Comparison of ENCODE assay signal across 20 cellular contexts in the genomic region with DNA sequence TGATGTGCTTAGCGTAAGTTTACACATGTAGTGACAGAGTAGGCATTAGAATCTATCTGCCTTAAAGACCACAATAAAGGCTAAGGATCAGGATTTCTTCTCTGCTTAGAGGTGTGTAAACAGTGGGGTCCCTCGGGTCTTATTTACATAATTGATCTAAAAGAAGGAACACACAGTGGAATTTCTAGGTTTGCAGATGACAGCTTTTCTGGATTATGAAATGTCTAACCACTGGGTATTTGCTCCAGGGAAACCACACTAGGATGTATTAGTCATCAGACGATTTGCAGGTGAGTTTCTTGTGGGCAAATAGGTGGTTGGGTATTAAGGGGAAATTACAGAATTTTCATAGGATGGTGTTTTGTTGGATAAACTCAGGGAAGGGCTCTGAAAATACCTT. TPM values are rescaled to one million over a fixed set of nuclear protein-coding genes. Genes with fewer than 3 reads are reported as not detected.
DNase-seq lines count a peak whose midpoint lies in the region; ATAC-seq, FAIRE-seq and TF ChIP-seq lines count a peak whose summit lies in the region.
"Had no signal": no experiment of that assay in that cellular context is flagged by ENCODE, and none has a peak within 500 bp of the region (broad histone marks: within the 10 kb centered on the region; RNA-seq: fewer than 3 reads in every experiment).

No MANE protein-coding gene starts in this region.

- H4K20me1 ChIP-seq in HepG2 (ENCODE audit: insufficient read depth, low read length): peaks cover 1% of the 10 kb centered on the region; the same call in 1 of the 2 replicates

- POLR2A ChIA-PET in HepG2 (lab: Yijun Ruan, JAX): interaction anchor here (3.1 to 8.5 kb wide), 2 partner anchors 7 to 16 kb away, joined by 17 to 115 read pairs; no protein-coding TSS in a partner anchor

- H3K9ac ChIP-seq in HepG2 (ENCODE audit: insufficient read depth, low read depth, low read length): no peak overlapping the region

- peaks cover 81% of the 10 kb centered on the region for H3K4me1 ChIP-seq in HepG2 (ENCODE audit: insufficient read depth, low read length)
- H3K4me1 ChIP-seq: BE2C, SJCRH30 had no signal

- peak; percentile 58 for ATAC-seq in HepG2
- ATAC-seq in stimulated activated naive CD8-positive, alpha-beta T cell treated with anti-CD3 and anti-CD28 coated beads, Interleukin-15, Interleukin-2, amounts not matched to agents 100 U/mL and 50 U/mL, for 24 hours: no peak
- no peak for ATAC-seq in GM21447 (IDR thresholded peaks at IDR 0.05; ENCODE audit: unreplicated experiment)
- no peak for ATAC-seq in GM21526 (IDR thresholded peaks at IDR 0.05; ENCODE audit: low FRiP score, unreplicated experiment)
- ATAC-seq: CD8-positive, alpha-beta T cell; Panc1 had no signal

- intact Hi-C loops in HepG2 (cut with micrococcal nuclease; ENCODE audit: unreplicated experiment): no loop called here

- peaks cover 88% of the 10 kb centered on the region for H3K79me2 ChIP-seq in HepG2 (ENCODE audit: insufficient read depth, low read length)

- H3K9me3 ChIP-seq in HepG2 (ENCODE audit: low read length): no peaks in the 10 kb centered on the region
- H3K9me3 ChIP-seq: BE2C, SJCRH30 had no signal

- no peak for TF ChIP-seq RAD21 in HepG2 (CRISPR knock-in tag; IDR thresholded peaks at IDR 0.05)

- H3K27me3 ChIP-seq in HepG2 (ENCODE audit: control insufficient read depth in 1 of 2, insufficient read depth in 2 of 2, low read length in 2 of 2): no peaks in the 10 kb centered on the region
- H3K27me3 ChIP-seq: BE2C, SJCRH30 had no signal

- CTCF ChIA-PET in HepG2 (lab: Yijun Ruan, JAX; ENCODE audit: low intra/inter-chr PET ratio, low total read pairs): no interaction called here

- whole genome bisulfite sequencing in HepG2 (ENCODE audit: low lambda C conversion rate): 2% methylated on average over 3 of the region's 3 CpGs

- TF ChIP-seq EP300 in HepG2 (IDR thresholded peaks at IDR 0.05; ENCODE audit: low read depth in 2 of 2, low read length in 2 of 2) (peak in 1 of 2 experiments; percentile 94; a peak in 2 of 4 replicates), HepG2 (CRISPR knock-in tag; IDR thresholded peaks at IDR 0.05; ENCODE audit: borderline replicate concordance) (peak; percentile 42; the same call in 1 of the 2 replicates)

- in situ Hi-C loops in HepG2 (cut with HindIII; ENCODE audit: extremely low pct_ligation_motif_present, low pct_unique_long_range_greater_than_20kb): no loop called here
- in situ Hi-C loops in GM13976 (cut with MboI; ENCODE audit: low sequenced_read_pairs, unreplicated experiment): no loop called here

- no peak overlapping the region for H3K4me3 ChIP-seq in HepG2 (replicated peaks in 1 of 3; ENCODE audit: insufficient read depth in 1 of 3, low read depth in 2 of 3, low read length in 3 of 3)
- H3K4me3 ChIP-seq: SJCRH30 had no signal

- no peak for TF ChIP-seq CTCF in HepG2 (CRISPR knock-in tag; IDR thresholded peaks at IDR 0.05)
- no peak for TF ChIP-seq CTCF in GM13976 (IDR thresholded peaks at IDR 0.05; ENCODE audit: borderline replicate concordance, control extremely low read depth, extremely low read depth, insufficient read depth, missing control alignments)

- FAIRE-seq in HepG2 (lab: Jason Lieb, UNC): no peak

- BruUV-seq in HepG2 (replicated peaks; lab: Mats Ljungman, UMichigan): no TSS peak

- H2AFZ ChIP-seq in HepG2 (ENCODE audit: low read length): no peak overlapping the region

- peak; percentile 48 for DNase-seq in HuH-7.5 (ENCODE audit: low spot score)
- DNase-seq in NCI-H69 (lab: John Stamatoyannopoulos, UW): peak; percentile 11
- peak; percentile 42 for DNase-seq in amniotic epithelial cell (ENCODE audit: low read depth)
- DNase-seq in HepG2 (ENCODE audit: low spot score): peak; percentile 81
- DNase-seq in stimulated activated naive CD8-positive, alpha-beta T cell treated with anti-CD3 and anti-CD28 coated beads, Interleukin-15, Interleukin-2, amounts not matched to agents 100 U/mL and 50 U/mL, for 24 hours: no peak
- no peak for DNase-seq in GM13976 (ENCODE audit: low spot score)
- DNase-seq: BE2C; CD8-positive, alpha-beta T cell; DND-41; GF-D8; H9; NCI-H1105 treated with DMSO at 0.1 percent for 48 hours; NCI-H187; NCI-H446; NCI-H748 treated with DMSO at 0.1 percent for 48 hours; SJCRH30; SW 1271 had no signal

- no peak overlapping the region for H3K27ac ChIP-seq in HepG2 (ENCODE audit: extremely low read length, insufficient read depth, low read length)
- H3K27ac ChIP-seq: SJCRH30 had no signal

- no peak for TF ChIP-seq POLR2A in HepG2 (IDR thresholded peaks at IDR 0.05; ENCODE audit: insufficient read depth in 1 of 2, low read depth in 2 of 2, low read length in 2 of 2)

- no peak overlapping the region; the same call in 1 of the 2 replicates for H3K4me2 ChIP-seq in HepG2 (ENCODE audit: low read depth, low read length)

- H3K36me3 ChIP-seq in HepG2 (replicated peaks in 1 of 2; ENCODE audit: control insufficient read depth in 1 of 2, insufficient read depth in 2 of 2, low read length in 2 of 2): peaks cover 0 to 7% of the 10 kb centered on the region in 2 experiments; a peak in 2 of 5 replicates
- H3K36me3 ChIP-seq: BE2C, SJCRH30 had no signal

TF ChIP-seq in HepG2, 621 proteins besides CTCF, POLR2A, EP300 and RAD21 (continues in another document):
- TF ChIP-seq, protein P1, sequence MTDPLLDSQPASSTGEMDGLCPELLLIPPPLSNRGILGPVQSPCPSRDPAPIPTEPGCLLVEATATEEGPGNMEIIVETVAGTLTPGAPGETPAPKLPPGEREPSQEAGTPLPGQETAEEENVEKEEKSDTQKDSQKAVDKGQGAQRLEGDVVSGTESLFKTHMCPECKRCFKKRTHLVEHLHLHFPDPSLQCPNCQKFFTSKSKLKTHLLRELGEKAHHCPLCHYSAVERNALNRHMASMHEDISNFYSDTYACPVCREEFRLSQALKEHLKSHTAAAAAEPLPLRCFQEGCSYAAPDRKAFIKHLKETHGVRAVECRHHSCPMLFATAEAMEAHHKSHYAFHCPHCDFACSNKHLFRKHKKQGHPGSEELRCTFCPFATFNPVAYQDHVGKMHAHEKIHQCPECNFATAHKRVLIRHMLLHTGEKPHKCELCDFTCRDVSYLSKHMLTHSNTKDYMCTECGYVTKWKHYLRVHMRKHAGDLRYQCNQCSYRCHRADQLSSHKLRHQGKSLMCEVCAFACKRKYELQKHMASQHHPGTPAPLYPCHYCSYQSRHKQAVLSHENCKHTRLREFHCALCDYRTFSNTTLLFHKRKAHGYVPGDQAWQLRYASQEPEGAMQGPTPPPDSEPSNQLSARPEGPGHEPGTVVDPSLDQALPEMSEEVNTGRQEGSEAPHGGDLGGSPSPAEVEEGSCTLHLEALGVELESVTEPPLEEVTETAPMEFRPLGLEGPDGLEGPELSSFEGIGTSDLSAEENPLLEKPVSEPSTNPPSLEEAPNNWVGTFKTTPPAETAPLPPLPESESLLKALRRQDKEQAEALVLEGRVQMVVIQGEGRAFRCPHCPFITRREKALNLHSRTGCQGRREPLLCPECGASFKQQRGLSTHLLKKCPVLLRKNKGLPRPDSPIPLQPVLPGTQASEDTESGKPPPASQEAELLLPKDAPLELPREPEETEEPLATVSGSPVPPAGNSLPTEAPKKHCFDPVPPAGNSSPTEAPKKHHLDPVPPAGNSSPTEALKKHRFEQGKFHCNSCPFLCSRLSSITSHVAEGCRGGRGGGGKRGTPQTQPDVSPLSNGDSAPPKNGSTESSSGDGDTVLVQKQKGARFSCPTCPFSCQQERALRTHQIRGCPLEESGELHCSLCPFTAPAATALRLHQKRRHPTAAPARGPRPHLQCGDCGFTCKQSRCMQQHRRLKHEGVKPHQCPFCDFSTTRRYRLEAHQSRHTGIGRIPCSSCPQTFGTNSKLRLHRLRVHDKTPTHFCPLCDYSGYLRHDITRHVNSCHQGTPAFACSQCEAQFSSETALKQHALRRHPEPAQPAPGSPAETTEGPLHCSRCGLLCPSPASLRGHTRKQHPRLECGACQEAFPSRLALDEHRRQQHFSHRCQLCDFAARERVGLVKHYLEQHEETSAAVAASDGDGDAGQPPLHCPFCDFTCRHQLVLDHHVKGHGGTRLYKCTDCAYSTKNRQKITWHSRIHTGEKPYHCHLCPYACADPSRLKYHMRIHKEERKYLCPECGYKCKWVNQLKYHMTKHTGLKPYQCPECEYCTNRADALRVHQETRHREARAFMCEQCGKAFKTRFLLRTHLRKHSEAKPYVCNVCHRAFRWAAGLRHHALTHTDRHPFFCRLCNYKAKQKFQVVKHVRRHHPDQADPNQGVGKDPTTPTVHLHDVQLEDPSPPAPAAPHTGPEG (CRISPR knock-in tag; IDR thresholded peaks at IDR 0.05): no peak
- TF ChIP-seq ZNF431 (CRISPR knock-in tag; IDR thresholded peaks at IDR 0.05; ENCODE audit: borderline replicate concordance, low read depth): no peak

RNA-seq across cellular contexts. Expression of gene LRRC8D, which starts 5.8 kb away (rescaled TPM):
- total RNA-seq in HepG2 (2016; rRNA removed; fragmentation: Illumina TruSeq; extraction: Trizol): 44.6 and 45.5 TPM in 2 replicates
- 8.5 and 9.3 TPM in 2 replicates for total RNA-seq in HepG2 (2016; cell fraction: cytosol; rRNA removed; fragmentation: Illumina TruSeq; extraction: Trizol; ENCODE audit: low read depth)
- total RNA-seq in HepG2 (2016; cell fraction: insoluble cytoplasmic fraction; rRNA removed; fragmentation: Illumina TruSeq; extraction: Trizol): 43.8 and 46.2 TPM in 2 replicates
- 33.3 and 37.9 TPM in 2 replicates for total RNA-seq in HepG2 (2016; cell fraction: membrane; rRNA removed; fragmentation: Illumina TruSeq; extraction: Trizol)
- total RNA-seq in HepG2 (2016; cell fraction: nucleus; rRNA removed; fragmentation: Illumina TruSeq; extraction: Trizol): 43.7 and 45.6 TPM in 2 replicates
- 29.9 and 30.0 TPM in 2 replicates for polyA plus RNA-seq in HepG2 (2011; rRNA removed)
- polyA plus RNA-seq in HepG2 (2011; cell fraction: cytosol; rRNA removed): 27.1 and 30.0 TPM in 2 replicates
- polyA plus RNA-seq in HepG2 (2011; cell fraction: nucleus; rRNA removed): 29.5 and 30.7 TPM in 2 replicates
- polyA plus RNA-seq in HepG2 (2012): 26.8 and 28.6 TPM in 2 replicates
- polyA plus RNA-seq in HepG2 (2016; cell fraction: cytosol; fragmentation: Illumina TruSeq; extraction: Trizol; ENCODE audit: low read depth): 5.8 and 5.9 TPM in 2 replicates
- 47.0 and 48.7 TPM in 2 replicates for polyA plus RNA-seq in HepG2 (2016; cell fraction: insoluble cytoplasmic fraction; fragmentation: Illumina TruSeq; extraction: Trizol; ENCODE audit: low read depth)
- polyA plus RNA-seq in HepG2 (2016; cell fraction: membrane; fragmentation: Illumina TruSeq; extraction: Trizol; ENCODE audit: low read depth): 20.5 and 21.4 TPM in 2 replicates
- 53.9 and 57.1 TPM in 2 replicates for polyA plus RNA-seq in HepG2 (2016; cell fraction: nucleus; fragmentation: Illumina TruSeq; extraction: Trizol; ENCODE audit: insufficient read depth, low read depth)
- 65.8 and 107 TPM in 2 replicates for polyA minus RNA-seq in HepG2 (2011; rRNA and poly(A)+ RNA removed; ENCODE audit: low replicate concordance)
- polyA minus RNA-seq in HepG2 (2011; cell fraction: cytosol; rRNA and poly(A)+ RNA removed): 26.6 and 33.6 TPM in 2 replicates
- polyA minus RNA-seq in HepG2 (2011; cell fraction: nucleus; rRNA and poly(A)+ RNA removed): 44.2 and 52.0 TPM in 2 replicates

Comparison
In these comparisons a context has a peak if more than half of its experiments do, and no peak if none do; other contexts are left out.
1. DNase-seq: peak in HuH-7.5 (single experiment), NCI-H69 (single experiment), amniotic epithelial cell (single experiment) and HepG2 (single experiment); none in stimulated activated naive CD8-positive, alpha-beta T cell treated with anti-CD3 and anti-CD28 coated beads, Interleukin-15, Interleukin-2, amounts not matched to agents 100 U/mL and 50 U/mL, for 24 hours (single experiment) and GM13976 (single experiment).